15 cellular contexts compared by ENCODE assay signal in genomic region chr17:40027614-40028012, GRCh38. TPM values are rescaled to one million over a fixed set of nuclear protein-coding genes. Genes with fewer than 3 reads are reported as not detected.
DNase-seq lines count a peak whose midpoint lies in the region; ATAC-seq and TF ChIP-seq lines count a peak whose summit lies in the region.
"Had no signal": no experiment of that assay in that cellular context is flagged by ENCODE, and none has a peak within 500 bp of the region (broad histone marks: within the 10 kb centered on the region; RNA-seq: fewer than 3 reads in every experiment).

No MANE protein-coding gene starts in this region.

- H3K4me3 Mint-ChIP-seq in stimulated activated naive CD8-positive, alpha-beta T cell treated with anti-CD3 and anti-CD28 coated beads, Interleukin-15, amount 100 ng/mL, for 72 hours = no peak overlapping the region

- no peak overlapping the region for H2BK12ac ChIP-seq in mesenchymal stem cell (ENCODE audit: low read length in 2 of 2)

- H2BK120ac ChIP-seq in mesenchymal stem cell (ENCODE audit: low read depth, low read length) = no peak overlapping the region

- no peak overlapping the region for H3K23ac ChIP-seq in mesenchymal stem cell (ENCODE audit: low read length in 2 of 2)

- H3K4me1 Mint-ChIP-seq in stimulated activated naive CD8-positive, alpha-beta T cell treated with anti-CD3 and anti-CD28 coated beads, Interleukin-15, amount 100 ng/mL, for 72 hours = peaks cover 24% of the 10 kb centered on the region

- no peak overlapping the region for H2AFZ ChIP-seq in mesenchymal stem cell (ENCODE audit: low read depth, low read length)

- H3K4me1 ChIP-seq in Panc1 (ENCODE audit: control insufficient read depth, insufficient read depth, low read length) (no peaks in the 10 kb centered on the region), mesenchymal stem cell (ENCODE audit: control insufficient read depth, insufficient read depth, low read depth, low read length) (peaks cover 22% of the 10 kb centered on the region)

- no peak overlapping the region for H3K4ac ChIP-seq in mesenchymal stem cell (ENCODE audit: low read depth in 1 of 2, low read length in 2 of 2)

- H3K79me1 ChIP-seq in mesenchymal stem cell (replicated peaks; ENCODE audit: low read length, poor library complexity, severe bottlenecking) = no peaks in the 10 kb centered on the region

- no peak overlapping the region for H4K8ac ChIP-seq in mesenchymal stem cell (ENCODE audit: low read length)

- ATAC-seq in stimulated activated naive CD8-positive, alpha-beta T cell treated with anti-CD3 and anti-CD28 coated beads, Interleukin-15, amount 100 ng/mL, for 72 hours = peak; percentile 21
- no peak for ATAC-seq in stimulated activated naive CD8-positive, alpha-beta T cell treated with anti-CD3 and anti-CD28 coated beads, Interleukin-15, Interleukin-2, amounts not matched to agents 100 U/mL and 50 U/mL, for 24 hours
- ATAC-seq in Panc1 = peak; percentile 23; the same call in 1 of the 2 replicates

- intact Hi-C loops in Panc1 (cut with micrococcal nuclease; ENCODE audit: unreplicated experiment) = no loop called here

- H3K9ac ChIP-seq in mesenchymal stem cell (ENCODE audit: low read length) = peak overlapping the region; percentile 30

- H3K18ac ChIP-seq in mesenchymal stem cell (ENCODE audit: low read depth in 1 of 2, low read length in 2 of 2) = no peak overlapping the region

- H3K4me2 ChIP-seq in mesenchymal stem cell (ENCODE audit: low read length, poor library complexity, severe bottlenecking) = no peak overlapping the region

- BruUV-seq in Panc1 (replicated peaks; lab: Mats Ljungman, UMichigan) = no TSS peak

- H3K9me3 ChIP-seq in Panc1 (ENCODE audit: control insufficient read depth, insufficient read depth, low read depth, low read length) = no peaks in the 10 kb centered on the region
- H3K9me3 ChIP-seq in mesenchymal stem cell (ENCODE audit: control insufficient read depth, low read length) = no peaks in the 10 kb centered on the region
- H3K9me3 ChIP-seq: SJSA1 had no signal

- H3K27ac Mint-ChIP-seq in stimulated activated naive CD8-positive, alpha-beta T cell treated with anti-CD3 and anti-CD28 coated beads, Interleukin-15, amount 100 ng/mL, for 72 hours = no peak overlapping the region

- no peak overlapping the region for H2BK15ac ChIP-seq in mesenchymal stem cell (ENCODE audit: low read depth, poor library complexity, severe bottlenecking)

- H4K91ac ChIP-seq in mesenchymal stem cell (ENCODE audit: low read length) = no peak overlapping the region

- H3K14ac ChIP-seq in mesenchymal stem cell (ENCODE audit: low read length in 2 of 2) = no peak overlapping the region

- CTCF ChIA-PET in Panc1 (lab: Charles Lee) = interaction anchor here (0.6 to 1.5 kb wide), 6 partner anchors 12 to 47 kb away, joined by 3 to 8 read pairs (median 4); partner anchors contain the start of genes CSF3, MED24 and PSMD3

- no peak overlapping the region for H3K4me3 ChIP-seq in Panc1 (ENCODE audit: low read depth in 2 of 2, low read length in 2 of 2)
- no peak overlapping the region for H3K4me3 ChIP-seq in mesenchymal stem cell (ENCODE audit: insufficient read depth in 1 of 2, low read depth in 1 of 2, low read length in 2 of 2)
- H3K4me3 ChIP-seq: SJSA1 had no signal

- no peaks in the 10 kb centered on the region for H3K27me3 Mint-ChIP-seq in stimulated activated naive CD8-positive, alpha-beta T cell treated with anti-CD3 and anti-CD28 coated beads, Interleukin-15, amount 100 ng/mL, for 72 hours
- H3K27me3 Mint-ChIP-seq: CD4-positive, alpha-beta T cell had no signal

- no peak for TF ChIP-seq CTCF in Panc1 (IDR thresholded peaks at IDR 0.05)

- H2AK5ac ChIP-seq in mesenchymal stem cell (ENCODE audit: low read length, severe bottlenecking) = no peak overlapping the region

- no peak for DNase-seq in stimulated activated naive CD8-positive, alpha-beta T cell treated with anti-CD3 and anti-CD28 coated beads, Interleukin-15, amount 100 ng/mL, for 72 hours
- DNase-seq in stimulated activated naive CD8-positive, alpha-beta T cell treated with anti-CD3 and anti-CD28 coated beads, Interleukin-15, Interleukin-2, amounts not matched to agents 100 U/mL and 50 U/mL, for 24 hours = no peak
- no peak for DNase-seq in Panc1 (ENCODE audit: low read depth, low spot score)
- DNase-seq in mesenchymal stem cell = no peak
- DNase-seq in SIG-M5 (lab: John Stamatoyannopoulos, UW) = no peak
- no peak for DNase-seq in Kasumi-1 (lab: John Stamatoyannopoulos, UW)
- no peak for DNase-seq in RKO (ENCODE audit: low spot score)
- DNase-seq in COR-L47 (lab: John Stamatoyannopoulos, UW) = no peak
- DNase-seq: NCI-H1417 treated with DMSO at 0.1 percent for 48 hours had no signal

- in situ Hi-C loops in Panc1 (cut with HindIII; ENCODE audit: low pct_unique_long_range_greater_than_20kb, low sequenced_read_pairs) = no loop called here

- POLR2A ChIA-PET in Panc1 (lab: Charles Lee) = no interaction called here

- H3K9me3 Mint-ChIP-seq in stimulated activated naive CD8-positive, alpha-beta T cell treated with anti-CD3 and anti-CD28 coated beads, Interleukin-15, amount 100 ng/mL, for 72 hours = no peaks in the 10 kb centered on the region
- H3K9me3 Mint-ChIP-seq: CD4-positive, alpha-beta T cell had no signal

- H3K27ac ChIP-seq in Panc1 (ENCODE audit: low read length) = no peak overlapping the region
- H3K27ac ChIP-seq in mesenchymal stem cell (ENCODE audit: low read length, poor library complexity, severe bottlenecking) = no peak overlapping the region
- H3K27ac ChIP-seq: SJSA1 had no signal

- H3K36me3 ChIP-seq in Panc1 (ENCODE audit: control insufficient read depth, insufficient read depth, low read length) (peaks cover 3% of the 10 kb centered on the region; the same call in 1 of the 2 replicates), mesenchymal stem cell (ENCODE audit: control insufficient read depth in 1 of 2, insufficient read depth in 2 of 2, low read depth in 1 of 2, low read length in 2 of 2) (peaks cover 60% of the 10 kb centered on the region in 2 experiments)

- no peaks in the 10 kb centered on the region for H3K27me3 ChIP-seq in Panc1 (ENCODE audit: control insufficient read depth, insufficient read depth, low read length)
- H3K27me3 ChIP-seq in mesenchymal stem cell (ENCODE audit: control insufficient read depth in 1 of 2, insufficient read depth in 1 of 2, low read length in 2 of 2) = no peaks in the 10 kb centered on the region
- H3K27me3 ChIP-seq: SJSA1 had no signal

- H2BK5ac ChIP-seq in mesenchymal stem cell (ENCODE audit: low read depth, low read length, poor library complexity, severe bottlenecking) = no peak overlapping the region

- 94% methylated on average over 3 of the region's 5 CpGs for WGBS in mesenchymal stem cell

RNA-seq across cellular contexts. Expression of gene CSF3, which starts 12.4 kb away (rescaled TPM):
- not detected for total RNA-seq in Panc1 (2021; ENCODE audit: unreplicated experiment)
- polyA plus RNA-seq in Panc1 (2012; ENCODE audit: insufficient read length) = not detected
- not detected for polyA plus RNA-seq in mesenchymal stem cell (2013, experiment 1 of 2)
- polyA plus RNA-seq in mesenchymal stem cell (2013, experiment 2 of 2) = 0.05 TPM
- total RNA-seq: A673; CD4-positive, alpha-beta T cell; H4; IMR-90; RPMI7951; SJSA1 had no signal
- polyA plus RNA-seq: IMR-90 had no signal

RNA-seq across cellular contexts. Expression of gene MED24, which starts 26.6 kb away (rescaled TPM):
- 93.9 TPM for total RNA-seq in Panc1 (2021; ENCODE audit: unreplicated experiment)
- 89.2 TPM for polyA plus RNA-seq in Panc1 (2012; ENCODE audit: insufficient read length)
- 35.2 TPM for polyA plus RNA-seq in mesenchymal stem cell (2013, experiment 1 of 2)
- polyA plus RNA-seq in mesenchymal stem cell (2013, experiment 2 of 2) = 35.4 TPM

RNA-seq across cellular contexts. Expression of gene THRA, which starts 35.2 kb away (rescaled TPM):
- 11.7 TPM for total RNA-seq in Panc1 (2021; ENCODE audit: unreplicated experiment)
- polyA plus RNA-seq in Panc1 (2012; ENCODE audit: insufficient read length) = 13.6 TPM
- 24.1 TPM for polyA plus RNA-seq in mesenchymal stem cell (2013, experiment 1 of 2)
- polyA plus RNA-seq in mesenchymal stem cell (2013, experiment 2 of 2) = 23.2 TPM

RNA-seq across cellular contexts. Expression of gene PSMD3, which starts 47.0 kb away (rescaled TPM):
- 175 TPM for total RNA-seq in Panc1 (2021; ENCODE audit: unreplicated experiment)
- polyA plus RNA-seq in Panc1 (2012; ENCODE audit: insufficient read length) = 244 TPM
- polyA plus RNA-seq in mesenchymal stem cell (2013, experiment 1 of 2) = 79.8 TPM
- 79.0 TPM for polyA plus RNA-seq in mesenchymal stem cell (2013, experiment 2 of 2)
